In the genomic region with DNA sequence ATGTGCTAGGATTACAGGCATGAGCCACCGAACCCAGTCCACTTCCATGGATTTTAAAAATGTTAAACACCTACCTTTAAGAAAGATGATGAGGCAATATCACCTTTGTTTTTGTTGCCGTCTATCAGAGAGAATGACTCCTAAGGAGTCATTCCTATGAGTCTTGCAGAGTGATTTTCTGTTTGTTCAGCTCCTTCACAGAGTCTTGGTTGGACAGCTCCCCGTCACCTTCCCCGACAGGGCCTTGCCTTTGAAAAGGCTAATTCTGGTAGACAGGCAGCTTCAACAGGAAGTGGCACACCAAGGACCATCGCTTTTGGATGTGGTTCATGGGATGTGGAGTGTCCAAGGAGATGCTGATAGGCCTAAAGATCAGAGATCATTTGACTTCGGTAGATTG, we compare ENCODE assay signal across 1 cellular context.
A peak's percentile ranks its signal among the peaks of the same experiment; 100 is the strongest.
TF ChIP-seq lines count a peak whose summit lies in the region.

No MANE protein-coding gene starts in this region.

TF ChIP-seq in GM23338, 12 proteins besides CTCF, POLR2A, EP300 and RAD21 (continued from another document):
- TF ChIP-seq, protein P1, sequence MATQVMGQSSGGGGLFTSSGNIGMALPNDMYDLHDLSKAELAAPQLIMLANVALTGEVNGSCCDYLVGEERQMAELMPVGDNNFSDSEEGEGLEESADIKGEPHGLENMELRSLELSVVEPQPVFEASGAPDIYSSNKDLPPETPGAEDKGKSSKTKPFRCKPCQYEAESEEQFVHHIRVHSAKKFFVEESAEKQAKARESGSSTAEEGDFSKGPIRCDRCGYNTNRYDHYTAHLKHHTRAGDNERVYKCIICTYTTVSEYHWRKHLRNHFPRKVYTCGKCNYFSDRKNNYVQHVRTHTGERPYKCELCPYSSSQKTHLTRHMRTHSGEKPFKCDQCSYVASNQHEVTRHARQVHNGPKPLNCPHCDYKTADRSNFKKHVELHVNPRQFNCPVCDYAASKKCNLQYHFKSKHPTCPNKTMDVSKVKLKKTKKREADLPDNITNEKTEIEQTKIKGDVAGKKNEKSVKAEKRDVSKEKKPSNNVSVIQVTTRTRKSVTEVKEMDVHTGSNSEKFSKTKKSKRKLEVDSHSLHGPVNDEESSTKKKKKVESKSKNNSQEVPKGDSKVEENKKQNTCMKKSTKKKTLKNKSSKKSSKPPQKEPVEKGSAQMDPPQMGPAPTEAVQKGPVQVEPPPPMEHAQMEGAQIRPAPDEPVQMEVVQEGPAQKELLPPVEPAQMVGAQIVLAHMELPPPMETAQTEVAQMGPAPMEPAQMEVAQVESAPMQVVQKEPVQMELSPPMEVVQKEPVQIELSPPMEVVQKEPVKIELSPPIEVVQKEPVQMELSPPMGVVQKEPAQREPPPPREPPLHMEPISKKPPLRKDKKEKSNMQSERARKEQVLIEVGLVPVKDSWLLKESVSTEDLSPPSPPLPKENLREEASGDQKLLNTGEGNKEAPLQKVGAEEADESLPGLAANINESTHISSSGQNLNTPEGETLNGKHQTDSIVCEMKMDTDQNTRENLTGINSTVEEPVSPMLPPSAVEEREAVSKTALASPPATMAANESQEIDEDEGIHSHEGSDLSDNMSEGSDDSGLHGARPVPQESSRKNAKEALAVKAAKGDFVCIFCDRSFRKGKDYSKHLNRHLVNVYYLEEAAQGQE (IDR thresholded peaks at IDR 0.05; ENCODE audit: unreplicated experiment), result peak; percentile 57
